20 cellular contexts compared by ENCODE assay signal in the genomic region with DNA sequence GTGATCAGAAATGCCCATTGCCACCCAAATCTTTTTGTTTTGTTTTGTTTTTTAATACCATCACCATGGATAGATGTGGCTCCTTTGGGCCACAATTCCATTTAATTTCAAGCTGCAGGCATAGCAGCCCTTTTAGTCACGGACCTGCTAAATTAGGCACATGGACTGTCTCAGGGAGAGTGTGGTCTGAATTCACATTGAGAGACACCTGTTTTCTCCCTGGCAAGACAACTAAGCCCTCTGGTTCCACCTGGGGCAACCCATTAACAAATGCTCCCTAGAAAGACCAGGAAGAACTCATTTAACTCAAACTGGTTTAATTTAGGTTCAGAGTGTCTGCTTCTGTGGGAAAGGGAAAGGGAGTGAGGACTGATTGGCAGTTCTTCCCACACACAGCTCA.
"Had no signal": no experiment of that assay in that cellular context is flagged by ENCODE, and none has a peak within 500 bp of the region (broad histone marks: within the 10 kb centered on the region; RNA-seq: fewer than 3 reads in every experiment).

No MANE protein-coding gene starts in this region.

- H3K4me1 ChIP-seq: psoas muscle, right lobe of liver, suprapubic skin, thyroid gland, upper lobe of right lung had no signal

- FAIRE-seq: frontal cortex had no signal

- H3K9me3 ChIP-seq: heart left ventricle, neutrophil, psoas muscle, right lobe of liver, suprapubic skin, thyroid gland, upper lobe of right lung had no signal

- H3K27ac ChIP-seq: heart left ventricle, neutrophil, psoas muscle, right lobe of liver, suprapubic skin, thyroid gland, upper lobe of right lung had no signal

- DNase-seq: cortex of kidney; dorsolateral prefrontal cortex; effector CD8-positive, alpha-beta T cell; heart left ventricle; hippocampal formation; left colon; left ventricle myocardium superior; mesendoderm; naive thymus-derived CD4-positive, alpha-beta T cell; nephron progenitor cell; psoas muscle; retina; right lobe of liver; stimulated activated naive CD8-positive, alpha-beta T cell treated with anti-CD3 and anti-CD28 coated beads, Interleukin-15, Interleukin-2, amounts not matched to agents 100 U/mL and 50 U/mL, for 24 hours; thyroid gland; upper lobe of right lung had no signal

- H3K27me3 ChIP-seq: dorsolateral prefrontal cortex, heart left ventricle, neutrophil, right lobe of liver, suprapubic skin, thyroid gland, upper lobe of right lung had no signal

- H3K4me3 ChIP-seq: dorsolateral prefrontal cortex, heart left ventricle, lung, psoas muscle, right lobe of liver, suprapubic skin, thyroid gland, upper lobe of right lung had no signal

- H3K4me3 Mint-ChIP-seq: naive thymus-derived CD4-positive, alpha-beta T cell; nephron progenitor cell had no signal

- H3K36me3 Mint-ChIP-seq: naive thymus-derived CD4-positive, alpha-beta T cell had no signal

- H3K36me3 ChIP-seq: heart left ventricle, neutrophil, right lobe of liver, suprapubic skin, thyroid gland, upper lobe of right lung had no signal

- H3K9me3 Mint-ChIP-seq: nephron progenitor cell had no signal

- ATAC-seq: left colon; left ventricle myocardium superior; naive thymus-derived CD4-positive, alpha-beta T cell; psoas muscle; right lobe of liver; stimulated activated naive CD8-positive, alpha-beta T cell treated with anti-CD3 and anti-CD28 coated beads, Interleukin-15, Interleukin-2, amounts not matched to agents 100 U/mL and 50 U/mL, for 24 hours; upper lobe of right lung had no signal
